ENCODE assay signal across 8 cellular contexts in the genomic region with DNA sequence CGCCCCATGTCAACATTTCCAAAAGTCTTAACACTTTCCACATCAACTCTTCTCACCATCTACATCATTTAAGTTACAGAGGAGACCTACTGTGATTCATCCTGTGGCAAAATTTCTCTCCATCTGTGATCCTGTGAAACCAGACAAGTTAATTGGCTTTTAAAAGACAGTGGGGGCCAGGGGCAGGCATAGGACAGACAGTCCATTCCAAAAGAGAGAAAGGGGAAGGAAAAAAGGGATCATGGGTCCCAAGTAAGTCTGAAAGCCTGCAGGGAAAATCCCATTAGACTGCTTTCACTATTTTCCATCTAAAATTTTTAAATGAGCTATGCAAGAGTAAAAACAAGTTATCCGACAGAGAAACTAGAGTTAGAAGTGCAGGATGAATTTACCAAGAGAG.
A peak's percentile ranks its signal among the peaks of the same experiment; 100 is the strongest.
DNase-seq lines count a peak whose midpoint lies in the region; ATAC-seq and TF ChIP-seq lines count a peak whose summit lies in the region.

No MANE protein-coding gene starts in this region.

- no peak for TF ChIP-seq CTCF in nephron (IDR thresholded peaks at IDR 0.05; ENCODE audit: unreplicated experiment in 3 of 3)

- DNase-seq in NCI-H1417 (lab: John Stamatoyannopoulos, UW), result peak in 2 of 3 experiments; percentile 50 to 65
- no peak for DNase-seq in NCI-H1417 treated with DMSO at 0.1 percent for 48 hours (lab: John Stamatoyannopoulos, UW)
- peak; percentile 43 for DNase-seq in NAMALWA (ENCODE audit: low spot score)
- no peak for DNase-seq in central memory CD8-positive, alpha-beta T cell (ENCODE audit: low spot score in 2 of 2)
- DNase-seq in NCI-H2196 (lab: John Stamatoyannopoulos, UW; ENCODE audit: unreplicated experiment), result no peak
- no peak for DNase-seq in HEK293T (ENCODE audit: extremely low spot score)

- H3K27ac Mint-ChIP-seq in central memory CD8-positive, alpha-beta T cell (ENCODE audit: low read depth), result peak overlapping the region; percentile 78
- peak overlapping the region; percentile 81 to 94 (median 93) for H3K27ac Mint-ChIP-seq in nephron

- CTCF ChIA-PET in HEK293T (lab: Yijun Ruan, JAX), result interaction anchor here (0.8 to 1.6 kb wide), 4 partner anchors 12 to 180 kb away, joined by 4 to 5 read pairs (median 5); no protein-coding TSS in a partner anchor

- no peaks in the 10 kb centered on the region for H3K9me3 Mint-ChIP-seq in central memory CD8-positive, alpha-beta T cell
- no peaks in the 10 kb centered on the region for H3K9me3 Mint-ChIP-seq in nephron

- H3K36me3 Mint-ChIP-seq in central memory CD8-positive, alpha-beta T cell (ENCODE audit: insufficient read depth), result peaks cover 3% of the 10 kb centered on the region
- H3K36me3 Mint-ChIP-seq in nephron (ENCODE audit: low read depth), result no peaks in the 10 kb centered on the region

- peaks cover 23% of the 10 kb centered on the region for H3K4me1 Mint-ChIP-seq in central memory CD8-positive, alpha-beta T cell
- peaks cover 21% of the 10 kb centered on the region for H3K4me1 Mint-ChIP-seq in nephron

- peak; percentile 6 for ATAC-seq in central memory CD8-positive, alpha-beta T cell (replicated peaks; ENCODE audit: extremely low read depth, poor library complexity, severe bottlenecking)
- no peak for ATAC-seq in GM21447 (IDR thresholded peaks at IDR 0.05; ENCODE audit: unreplicated experiment)

- no peaks in the 10 kb centered on the region for H3K27me3 Mint-ChIP-seq in central memory CD8-positive, alpha-beta T cell
- H3K27me3 Mint-ChIP-seq in nephron (ENCODE audit: low read depth), result no peaks in the 10 kb centered on the region

- POLR2A ChIA-PET in HEK293T (lab: Yijun Ruan, JAX), result interaction anchor here (1.5 kb wide), 1 partner anchor 121 kb away, joined by 8 read pairs; a partner anchor contains a TSS

- H3K4me3 Mint-ChIP-seq in central memory CD8-positive, alpha-beta T cell, result peak overlapping the region; percentile 89
- H3K4me3 Mint-ChIP-seq in nephron, result peak overlapping the region; percentile 91 to 98 (median 96)

TF ChIP-seq in HEK293T, 16 proteins besides CTCF, POLR2A, EP300 and RAD21:
- TF ChIP-seq L3MBTL2 (conservative IDR thresholded peaks at IDR 0.05), result no peak
- no peak for TF ChIP-seq CTBP1 (IDR thresholded peaks at IDR 0.05; ENCODE audit: borderline replicate concordance)
- TF ChIP-seq, protein P1, sequence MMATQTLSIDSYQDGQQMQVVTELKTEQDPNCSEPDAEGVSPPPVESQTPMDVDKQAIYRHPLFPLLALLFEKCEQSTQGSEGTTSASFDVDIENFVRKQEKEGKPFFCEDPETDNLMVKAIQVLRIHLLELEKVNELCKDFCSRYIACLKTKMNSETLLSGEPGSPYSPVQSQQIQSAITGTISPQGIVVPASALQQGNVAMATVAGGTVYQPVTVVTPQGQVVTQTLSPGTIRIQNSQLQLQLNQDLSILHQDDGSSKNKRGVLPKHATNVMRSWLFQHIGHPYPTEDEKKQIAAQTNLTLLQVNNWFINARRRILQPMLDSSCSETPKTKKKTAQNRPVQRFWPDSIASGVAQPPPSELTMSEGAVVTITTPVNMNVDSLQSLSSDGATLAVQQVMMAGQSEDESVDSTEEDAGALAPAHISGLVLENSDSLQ (IDR thresholded peaks at IDR 0.05), result no peak
- no peak for TF ChIP-seq BHLHE40 (IDR thresholded peaks at IDR 0.05; ENCODE audit: borderline replicate concordance)
- no peak for TF ChIP-seq ZNF384 (IDR thresholded peaks at IDR 0.05)
- TF ChIP-seq NFRKB (IDR thresholded peaks at IDR 0.05), result no peak
- no peak for TF ChIP-seq SUZ12 (IDR thresholded peaks at IDR 0.05)
- TF ChIP-seq ARNT (IDR thresholded peaks at IDR 0.05), result no peak
- no peak for TF ChIP-seq ELF4 (IDR thresholded peaks at IDR 0.05)
- TF ChIP-seq LEF1 (IDR thresholded peaks at IDR 0.05; ENCODE audit: borderline replicate concordance), result no peak
- TF ChIP-seq FOXM1 (IDR thresholded peaks at IDR 0.05; ENCODE audit: borderline replicate concordance), result no peak
- no peak for TF ChIP-seq TARDBP (IDR thresholded peaks at IDR 0.05)

Comparison
In these comparisons a context has a peak if more than half of its experiments do, and no peak if none do; other contexts are left out.
1. DNase-seq: peak in NCI-H1417 (2 of 3) and NAMALWA (single experiment); none in NCI-H1417 treated with DMSO at 0.1 percent for 48 hours (single experiment), central memory CD8-positive, alpha-beta T cell (0 of 2), NCI-H2196 (single experiment) and HEK293T (single experiment).